Comparison of ENCODE assay signal across 9 cellular contexts in genomic region chr4:78864405-78865024, GRCh38.
DNase-seq lines count a peak whose midpoint lies in the region; ATAC-seq and TF ChIP-seq lines count a peak whose summit lies in the region.
"Had no signal": no experiment of that assay in that cellular context is flagged by ENCODE, and none has a peak within 500 bp of the region (broad histone marks: within the 10 kb centered on the region; RNA-seq: fewer than 3 reads in every experiment).

No MANE protein-coding gene starts in this region.

- WGBS in prostate gland: 33% methylated on average over 3 of the region's 3 CpGs

- no peaks in the 10 kb centered on the region for H3K27me3 Mint-ChIP-seq in activated naive CD4-positive, alpha-beta T cell treated with anti-CD3 and anti-CD28 coated beads for 36 hours (ENCODE audit: low read depth)
- H3K27me3 Mint-ChIP-seq in WTC11 (ENCODE audit: low read depth): no peaks in the 10 kb centered on the region
- no peaks in the 10 kb centered on the region for H3K27me3 Mint-ChIP-seq in activated CD4-positive, alpha-beta memory T cell treated with anti-CD3 and anti-CD28 coated beads for 36 hours
- H3K27me3 Mint-ChIP-seq: dendritic cell treated with granulocyte-macrophage colony-stimulating factor and Interleukin-4, amounts not matched to agents 40 ng/mL and 50 ng/mL, for 4 days had no signal

- H3K4me3 ChIP-seq in prostate gland: no peak overlapping the region

- POLR2A ChIA-PET in WTC11 (lab: Charles Lee): no interaction called here
- POLR2A ChIA-PET in activated CD4-positive, alpha-beta memory T cell treated with anti-CD3 and anti-CD28 coated beads for 36 hours (lab: Charles Lee): no interaction called here

- TF ChIP-seq CTCF in WTC11 (IDR thresholded peaks at IDR 0.05) (peak; percentile 53), prostate gland (IDR thresholded peaks at IDR 0.05) (peak; percentile 56 to 80 (median 76))

- H3K36me3 ChIP-seq in prostate gland: no peaks in the 10 kb centered on the region

- H3K27me3 ChIP-seq in prostate gland (replicated peaks; ENCODE audit: insufficient read depth): no peaks in the 10 kb centered on the region

- H3K4me1 Mint-ChIP-seq in activated naive CD4-positive, alpha-beta T cell treated with anti-CD3 and anti-CD28 coated beads for 36 hours (ENCODE audit: low read depth): peaks cover 6% of the 10 kb centered on the region
- no peaks in the 10 kb centered on the region for H3K4me1 Mint-ChIP-seq in WTC11
- no peaks in the 10 kb centered on the region for H3K4me1 Mint-ChIP-seq in activated CD4-positive, alpha-beta memory T cell treated with anti-CD3 and anti-CD28 coated beads for 36 hours (ENCODE audit: low read depth)

- no peak overlapping the region for H3K27ac Mint-ChIP-seq in activated naive CD4-positive, alpha-beta T cell treated with anti-CD3 and anti-CD28 coated beads for 36 hours
- no peak overlapping the region for H3K27ac Mint-ChIP-seq in WTC11
- H3K27ac Mint-ChIP-seq in activated CD4-positive, alpha-beta memory T cell treated with anti-CD3 and anti-CD28 coated beads for 36 hours: no peak overlapping the region
- H3K27ac Mint-ChIP-seq: dendritic cell treated with granulocyte-macrophage colony-stimulating factor and Interleukin-4, amounts not matched to agents 40 ng/mL and 50 ng/mL, for 4 days had no signal

- ATAC-seq in HG03097 (IDR thresholded peaks at IDR 0.05; ENCODE audit: low FRiP score, unreplicated experiment) (peak; percentile 64), WTC11 (no peak)

- CTCF ChIA-PET in activated naive CD4-positive, alpha-beta T cell treated with anti-CD3 and anti-CD28 coated beads for 36 hours (lab: Charles Lee): interaction anchor here (0.6 to 7.3 kb wide), 22 partner anchors 11 to 996 kb away, joined by 3 to 61 read pairs (median 4); no protein-coding TSS in a partner anchor
- CTCF ChIA-PET in WTC11 (lab: Charles Lee): interaction anchor here (0.6 to 0.7 kb wide), 2 partner anchors 12 to 278 kb away, joined by 3 read pairs; no protein-coding TSS in a partner anchor
- CTCF ChIA-PET in activated CD4-positive, alpha-beta memory T cell treated with anti-CD3 and anti-CD28 coated beads for 36 hours (lab: Charles Lee): interaction anchor here (0.6 to 2.8 kb wide), 14 partner anchors 10 to 1236 kb away, joined by 3 to 23 read pairs (median 4); partner anchors contain the start of gene PAQR3

- no peak overlapping the region for H3K27ac ChIP-seq in prostate gland

- TF ChIP-seq POLR2A in prostate gland (IDR thresholded peaks at IDR 0.05): no peak

- H3K4me3 Mint-ChIP-seq in activated naive CD4-positive, alpha-beta T cell treated with anti-CD3 and anti-CD28 coated beads for 36 hours: no peak overlapping the region
- H3K4me3 Mint-ChIP-seq in WTC11: no peak overlapping the region
- H3K4me3 Mint-ChIP-seq in activated CD4-positive, alpha-beta memory T cell treated with anti-CD3 and anti-CD28 coated beads for 36 hours: no peak overlapping the region
- H3K4me3 Mint-ChIP-seq: dendritic cell treated with granulocyte-macrophage colony-stimulating factor and Interleukin-4, amounts not matched to agents 40 ng/mL and 50 ng/mL, for 4 days had no signal

- peak; percentile 15 for DNase-seq in activated naive CD4-positive, alpha-beta T cell treated with anti-CD3 and anti-CD28 coated beads for 36 hours
- DNase-seq in activated naive CD4-positive, alpha-beta T cell (lab: John Stamatoyannopoulos, UW): no peak
- peak; percentile 73 for DNase-seq in NCI-H2171 treated with DMSO at 0.1 percent for 48 hours (lab: John Stamatoyannopoulos, UW)
- no peak for DNase-seq in WTC11 (ENCODE audit: low spot score)
- DNase-seq in glomerular endothelial cell (ENCODE audit: extremely low read depth, low read depth, low spot score): peak; percentile 90
- peak; percentile 47 for DNase-seq in prostate gland (ENCODE audit: low spot score)
- DNase-seq in activated CD4-positive, alpha-beta memory T cell treated with anti-CD3 and anti-CD28 coated beads for 36 hours: no peak

- H3K9me3 Mint-ChIP-seq in activated naive CD4-positive, alpha-beta T cell treated with anti-CD3 and anti-CD28 coated beads for 36 hours: no peaks in the 10 kb centered on the region
- H3K9me3 Mint-ChIP-seq in WTC11: no peaks in the 10 kb centered on the region
- H3K9me3 Mint-ChIP-seq in activated CD4-positive, alpha-beta memory T cell treated with anti-CD3 and anti-CD28 coated beads for 36 hours: no peaks in the 10 kb centered on the region
- H3K9me3 Mint-ChIP-seq: dendritic cell treated with granulocyte-macrophage colony-stimulating factor and Interleukin-4, amounts not matched to agents 40 ng/mL and 50 ng/mL, for 4 days had no signal

- intact Hi-C loops in activated naive CD4-positive, alpha-beta T cell treated with anti-CD3 and anti-CD28 coated beads for 36 hours (cut with micrococcal nuclease): loop anchor here (1.0 to 5.0 kb wide), 8 partner anchors 88 to 905 kb away; partner anchors contain the start of genes BMP2K and FRAS1
- intact Hi-C loops in prostate gland (cut with DNase I): loop anchor here (5.0 to 10.0 kb wide), 3 partner anchors 220 to 910 kb away; no protein-coding TSS in a partner anchor
- intact Hi-C loops in activated CD4-positive, alpha-beta memory T cell treated with anti-CD3 and anti-CD28 coated beads for 36 hours (cut with micrococcal nuclease): loop anchor here (1.0 to 5.0 kb wide), 6 partner anchors 87 to 905 kb away; partner anchors contain the start of gene BMP2K

- H3K4me1 ChIP-seq in prostate gland (replicated peaks): no peaks in the 10 kb centered on the region

- H3K9me3 ChIP-seq in prostate gland: no peaks in the 10 kb centered on the region

- H3K36me3 Mint-ChIP-seq in activated naive CD4-positive, alpha-beta T cell treated with anti-CD3 and anti-CD28 coated beads for 36 hours (ENCODE audit: low read depth): peaks cover 1% of the 10 kb centered on the region
- H3K36me3 Mint-ChIP-seq in WTC11: peaks cover 18% of the 10 kb centered on the region
- peaks cover 3% of the 10 kb centered on the region for H3K36me3 Mint-ChIP-seq in activated CD4-positive, alpha-beta memory T cell treated with anti-CD3 and anti-CD28 coated beads for 36 hours

TF ChIP-seq in WTC11, 78 proteins besides CTCF, POLR2A, EP300 and RAD21:
- no peak for TF ChIP-seq ATF1 (CRISPR knock-in tag; IDR thresholded peaks at IDR 0.05)
- no peak for TF ChIP-seq ZBTB21 (CRISPR knock-in tag; IDR thresholded peaks at IDR 0.05; ENCODE audit: borderline replicate concordance)
- no peak for TF ChIP-seq NR1H2 (CRISPR knock-in tag; IDR thresholded peaks at IDR 0.05)
- no peak for TF ChIP-seq GTF2I (CRISPR knock-in tag; conservative IDR thresholded peaks at IDR 0.05)

Comparison
In these comparisons a context has a peak if more than half of its experiments do, and no peak if none do; other contexts are left out.
1. DNase-seq: peak in activated naive CD4-positive, alpha-beta T cell treated with anti-CD3 and anti-CD28 coated beads for 36 hours (single experiment), NCI-H2171 treated with DMSO at 0.1 percent for 48 hours (single experiment), glomerular endothelial cell (single experiment) and prostate gland (single experiment); none in activated naive CD4-positive, alpha-beta T cell (0 of 4), WTC11 (single experiment) and activated CD4-positive, alpha-beta memory T cell treated with anti-CD3 and anti-CD28 coated beads for 36 hours (single experiment).